ENCODE assay signal across 32 cellular contexts in the genomic region with DNA sequence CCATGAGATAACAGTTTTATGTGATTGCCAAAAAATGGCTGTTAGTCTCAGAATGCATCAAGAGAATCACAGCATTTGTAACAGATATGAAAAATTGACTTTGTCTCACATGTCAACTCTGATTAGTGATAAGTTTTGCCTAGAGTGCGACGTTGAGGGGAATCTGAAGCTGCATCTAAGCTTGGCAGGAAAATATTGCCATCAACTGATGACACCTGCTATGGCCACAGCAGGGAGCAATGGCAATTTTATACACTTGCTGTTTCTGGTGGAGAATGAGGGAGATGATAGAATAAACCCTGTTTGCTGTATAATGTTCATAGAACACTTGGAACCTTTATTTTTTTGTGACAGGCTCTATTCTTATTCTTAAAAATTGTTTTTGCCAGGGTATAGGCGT.
"Had no signal": no experiment of that assay in that cellular context is flagged by ENCODE, and none has a peak within 500 bp of the region (broad histone marks: within the 10 kb centered on the region; RNA-seq: fewer than 3 reads in every experiment).

No MANE protein-coding gene starts in this region.

- H3K9me3 ChIP-seq: adrenal gland, body of pancreas, esophagus muscularis mucosa, gastrocnemius medialis, heart left ventricle had no signal

- H3K27ac ChIP-seq: adrenal gland, body of pancreas, esophagus muscularis mucosa, foreskin keratinocyte, gastrocnemius medialis, heart left ventricle had no signal

- H3K27me3 ChIP-seq: adrenal gland, body of pancreas, esophagus muscularis mucosa, foreskin keratinocyte, gastrocnemius medialis, heart left ventricle had no signal

- FAIRE-seq: colon had no signal

- DNase-seq: activated CD4-positive, alpha-beta memory T cell treated with anti-CD3 and anti-CD28 coated beads for 36 hours; activated CD4-positive, alpha-beta T cell treated with anti-CD3 and anti-CD28 coated beads for 36 hours; activated CD4-positive, alpha-beta T cell treated with anti-CD3 and anti-CD28 coated beads, Interleukin-2, amount 10 ng/mL, durations not matched to agents 24 days and 14 days; activated CD4-positive, CD25-positive, alpha-beta regulatory T cell; activated CD4-positive, CD25-positive, alpha-beta regulatory T cell treated with anti-CD3 and anti-CD28 coated beads, Interleukin-2, amount 50 U/mL, for 72 hours; activated CD8-positive, alpha-beta memory T cell treated with anti-CD3 and anti-CD28 coated beads, Interleukin-2, amount 10 ng/mL, durations not matched to agents 7 days and 5 days; activated CD8-positive, alpha-beta memory T cell treated with anti-CD3 and anti-CD28 coated beads, Interleukin-2, amount 50 U/mL, for 4 hours; activated CD8-positive, alpha-beta T cell treated with anti-CD3 and anti-CD28 coated beads, Interleukin-2, amount 10 ng/mL, durations not matched to agents 7 days and 5 days; activated effector memory CD4-positive, alpha-beta T cell treated with anti-CD3 and anti-CD28 coated beads, Interleukin-2, amount 50 U/mL, for 16 hours; activated naive CD4-positive, alpha-beta T cell treated with anti-CD3 and anti-CD28 coated beads for 36 hours; activated naive CD8-positive, alpha-beta T cell treated with anti-CD3 and anti-CD28 coated beads for 36 hours; activated naive CD8-positive, alpha-beta T cell treated with anti-CD3 and anti-CD28 coated beads, Interleukin-2, amount 50 U/mL, for 24 hours; activated T-cell treated with anti-CD3 and anti-CD28 coated beads, Interleukin-2, amount 50 U/mL, for 1 hour; activated T-cell treated with anti-CD3 and anti-CD28 coated beads, Interleukin-2, amount 50 U/mL, for 48 hours; adrenal gland; amygdala; aorta; body of pancreas; caudate nucleus; cortex of kidney; dermis blood vessel endothelial cell; effector CD4-positive, alpha-beta T cell; effector memory CD8-positive, alpha-beta T cell; erythroblast; foreskin keratinocyte; gastrocnemius medialis; glutamatergic neuron; heart left ventricle; T-helper 17 cell; T1000 had no signal

- H3K36me3 ChIP-seq: adrenal gland, esophagus muscularis mucosa, gastrocnemius medialis, heart left ventricle had no signal

- H3K4me3 ChIP-seq: adrenal gland, body of pancreas, esophagus muscularis mucosa, gastrocnemius medialis, heart left ventricle had no signal
